In genomic region chr5:29054282-29054681, GRCh38 we compare ENCODE assay signal across 20 cellular contexts.
"Had no signal": no experiment of that assay in that cellular context is flagged by ENCODE, and none has a peak within 500 bp of the region (broad histone marks: within the 10 kb centered on the region; RNA-seq: fewer than 3 reads in every experiment).

No MANE protein-coding gene starts in this region.

- H3K4me2 ChIP-seq: PC-9 had no signal

- H3K4me1 Mint-ChIP-seq: activated naive CD8-positive, alpha-beta T cell treated with anti-CD3 and anti-CD28 coated beads, Interleukin-2, amount 10 ng/mL, durations not matched to agents 7 days and 5 days had no signal

- H3K27ac ChIP-seq: adrenal gland, breast epithelium, PC-9, SJSA1 had no signal

- H3K4me3 ChIP-seq: adrenal gland, breast epithelium, MG63, PC-9, SJSA1 had no signal

- H3K27me3 Mint-ChIP-seq: activated CD8-positive, alpha-beta T cell treated with anti-CD3 and anti-CD28 coated beads for 36 hours; activated naive CD8-positive, alpha-beta T cell treated with anti-CD3 and anti-CD28 coated beads, Interleukin-2, amount 10 ng/mL, durations not matched to agents 7 days and 5 days had no signal

- H3K27ac Mint-ChIP-seq: activated CD8-positive, alpha-beta T cell treated with anti-CD3 and anti-CD28 coated beads for 36 hours; activated naive CD8-positive, alpha-beta T cell treated with anti-CD3 and anti-CD28 coated beads, Interleukin-2, amount 10 ng/mL, durations not matched to agents 7 days and 5 days; T-helper 2 cell treated with Interferon-gamma antibody and Interleukin-4, amounts not matched to agents 5 μg/mL and 100 μg/mL, for 36 hours had no signal

- H3K4me3 Mint-ChIP-seq: activated CD8-positive, alpha-beta T cell treated with anti-CD3 and anti-CD28 coated beads for 36 hours; activated naive CD8-positive, alpha-beta T cell treated with anti-CD3 and anti-CD28 coated beads, Interleukin-2, amount 10 ng/mL, durations not matched to agents 7 days and 5 days; T-helper 2 cell treated with Interferon-gamma antibody and Interleukin-4, amounts not matched to agents 5 μg/mL and 100 μg/mL, for 36 hours had no signal

- H3K36me3 Mint-ChIP-seq: activated naive CD8-positive, alpha-beta T cell treated with anti-CD3 and anti-CD28 coated beads, Interleukin-2, amount 10 ng/mL, durations not matched to agents 7 days and 5 days had no signal

- H3K4me1 ChIP-seq: adrenal gland, breast epithelium, SJSA1 had no signal

- H3K36me3 ChIP-seq: adrenal gland, breast epithelium, MG63, SJSA1 had no signal

- H2AFZ ChIP-seq: PC-9 had no signal

- H3K9me3 ChIP-seq: adrenal gland, breast epithelium, MG63, SJSA1 had no signal

- DNase-seq: activated CD4-positive, alpha-beta T cell treated with anti-CD3 and anti-CD28 coated beads for 4 hours; activated CD8-positive, alpha-beta memory T cell treated with anti-CD3 and anti-CD28 coated beads, Interleukin-2, amount 50 U/mL, for 4 hours; activated CD8-positive, alpha-beta T cell treated with anti-CD3 and anti-CD28 coated beads for 36 hours; activated naive CD4-positive, alpha-beta T cell treated with anti-CD3 and anti-CD28 coated beads, Interleukin-2, amount 50 U/mL, for 16 hours; activated naive CD8-positive, alpha-beta T cell treated with anti-CD3 and anti-CD28 coated beads, Interleukin-2, amount 10 ng/mL, durations not matched to agents 7 days and 5 days; adrenal gland; aorta; caudate nucleus; MG63; MV-4-11; NCI-H1105; NCI-H1436; NCI-H1694 treated with DMSO at 0.1 percent for 48 hours; NCI-H2029 treated with DMSO at 0.1 percent for 48 hours; NCI-H524; PC-9; Right ventricle myocardium superior had no signal

- H3K27me3 ChIP-seq: adrenal gland, breast epithelium, MG63, SJSA1 had no signal
